ENCODE assay signal across 13 cellular contexts in the genomic region with DNA sequence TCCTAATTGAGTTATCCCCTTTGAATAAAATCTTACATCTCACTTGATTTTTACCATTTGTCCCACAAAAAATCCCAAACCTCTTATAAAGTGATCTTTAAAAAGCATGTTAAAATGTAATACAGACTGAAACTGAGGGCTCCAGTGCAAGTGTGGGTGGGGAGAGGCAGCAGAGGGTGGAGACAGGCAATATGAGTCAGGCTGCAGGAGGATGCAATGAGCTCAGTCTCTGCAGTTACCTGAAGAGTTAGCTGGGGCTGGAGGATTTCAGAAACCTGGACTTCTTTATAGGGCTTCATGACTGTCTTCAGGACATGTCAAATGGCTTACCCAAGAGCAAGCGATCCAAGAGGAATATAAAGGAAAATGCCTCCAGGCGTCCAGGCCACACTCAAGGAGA. TPM values are rescaled to one million over a fixed set of nuclear protein-coding genes. Genes with fewer than 3 reads are reported as not detected.
DNase-seq lines count a peak whose midpoint lies in the region; ATAC-seq, FAIRE-seq and TF ChIP-seq lines count a peak whose summit lies in the region.
"Had no signal": no experiment of that assay in that cellular context is flagged by ENCODE, and none has a peak within 500 bp of the region (broad histone marks: within the 10 kb centered on the region; RNA-seq: fewer than 3 reads in every experiment).

No MANE protein-coding gene starts in this region.

- H3K27ac Mint-ChIP-seq in stimulated activated naive B cell treated with anti-CD40 and anti-IgM and Interleukin-4, amounts not matched to agents 10 μg/mL and 1 μg/mL and 100 μg/mL, for 72 hours, result no peak overlapping the region

- H3K4me3 ChIP-seq in lower lobe of right lung, result no peak overlapping the region
- H3K4me3 ChIP-seq: testis had no signal

- DNase-seq in activated CD4-positive, alpha-beta T cell treated with anti-CD3 and anti-CD28 coated beads for 24 hours (ENCODE audit: low read depth in 2 of 2), result peak; percentile 20 to 23
- DNase-seq in activated CD4-positive, alpha-beta T cell treated with anti-CD3 and anti-CD28 coated beads for 1 hour, result no peak
- peak; percentile 37 for DNase-seq in activated T-cell treated with anti-CD3 and anti-CD28 coated beads, Interleukin-2, amount 50 U/mL, for 4 hours
- DNase-seq in lower lobe of right lung (no peak), frontal cortex (ENCODE audit: low spot score in 2 of 2) (no peak), midbrain (lab: John Stamatoyannopoulos, UW) (no peak), amniotic stem cell (lab: John Stamatoyannopoulos, UW) (no peak)
- no peak for DNase-seq in stimulated activated naive B cell treated with anti-CD40 and anti-IgM and Interleukin-4, amounts not matched to agents 10 μg/mL and 1 μg/mL and 100 μg/mL, for 72 hours
- DNase-seq: NCI-H2227 treated with DMSO at 0.1 percent for 48 hours, testis had no signal

- no peaks in the 10 kb centered on the region for H3K4me1 ChIP-seq in lower lobe of right lung
- H3K4me1 ChIP-seq: testis had no signal

- TF ChIP-seq CTCF in lower lobe of right lung (IDR thresholded peaks at IDR 0.05), result no peak

- H3K27me3 Mint-ChIP-seq in activated T-cell treated with anti-CD3 and anti-CD28 coated beads, Interleukin-2, amount 50 U/mL, for 4 hours (ENCODE audit: low read depth), result no peaks in the 10 kb centered on the region
- H3K27me3 Mint-ChIP-seq in stimulated activated naive B cell treated with anti-CD40 and anti-IgM and Interleukin-4, amounts not matched to agents 10 μg/mL and 1 μg/mL and 100 μg/mL, for 72 hours, result no peaks in the 10 kb centered on the region

- intact Hi-C loops in lower lobe of right lung (cut with DNase I), result no loop called here

- H3K36me3 Mint-ChIP-seq in activated T-cell treated with anti-CD3 and anti-CD28 coated beads, Interleukin-2, amount 50 U/mL, for 4 hours (ENCODE audit: insufficient read depth), result peaks cover 3% of the 10 kb centered on the region
- H3K36me3 Mint-ChIP-seq in stimulated activated naive B cell treated with anti-CD40 and anti-IgM and Interleukin-4, amounts not matched to agents 10 μg/mL and 1 μg/mL and 100 μg/mL, for 72 hours, result peaks cover 0 to 12% of the 10 kb centered on the region in 2 donors

- H3K36me3 ChIP-seq in lower lobe of right lung, result no peaks in the 10 kb centered on the region

- no peaks in the 10 kb centered on the region for H3K9me3 Mint-ChIP-seq in activated T-cell treated with anti-CD3 and anti-CD28 coated beads, Interleukin-2, amount 50 U/mL, for 4 hours
- H3K9me3 Mint-ChIP-seq in stimulated activated naive B cell treated with anti-CD40 and anti-IgM and Interleukin-4, amounts not matched to agents 10 μg/mL and 1 μg/mL and 100 μg/mL, for 72 hours, result no peaks in the 10 kb centered on the region

- peak; percentile 97 to 99 for ATAC-seq in activated T-cell treated with anti-CD3 and anti-CD28 coated beads, Interleukin-2, amount 50 U/mL, for 4 hours
- ATAC-seq in lower lobe of right lung, result peak; percentile 50 to 56
- peak; percentile 91 to 99 for ATAC-seq in stimulated activated naive B cell treated with anti-CD40 and anti-IgM and Interleukin-4, amounts not matched to agents 10 μg/mL and 1 μg/mL and 100 μg/mL, for 72 hours (replicated peaks)

- H3K4me1 Mint-ChIP-seq in activated T-cell treated with anti-CD3 and anti-CD28 coated beads, Interleukin-2, amount 50 U/mL, for 4 hours (ENCODE audit: low read depth), result peaks cover 62% of the 10 kb centered on the region
- peaks cover 9 to 13% of the 10 kb centered on the region in 2 donors for H3K4me1 Mint-ChIP-seq in stimulated activated naive B cell treated with anti-CD40 and anti-IgM and Interleukin-4, amounts not matched to agents 10 μg/mL and 1 μg/mL and 100 μg/mL, for 72 hours

- H3K4me3 Mint-ChIP-seq in activated T-cell treated with anti-CD3 and anti-CD28 coated beads, Interleukin-2, amount 50 U/mL, for 4 hours, result peak overlapping the region; percentile 62
- H3K4me3 Mint-ChIP-seq in stimulated activated naive B cell treated with anti-CD40 and anti-IgM and Interleukin-4, amounts not matched to agents 10 μg/mL and 1 μg/mL and 100 μg/mL, for 72 hours, result no peak overlapping the region

- H3K27me3 ChIP-seq in lower lobe of right lung (ENCODE audit: low read depth), result no peaks in the 10 kb centered on the region
- H3K27me3 ChIP-seq: testis had no signal

- no peaks in the 10 kb centered on the region for H3K9me3 ChIP-seq in lower lobe of right lung
- H3K9me3 ChIP-seq: testis had no signal

- no peak overlapping the region for H3K27ac ChIP-seq in lower lobe of right lung
- H3K27ac ChIP-seq: HL-60, testis had no signal

- no peak for FAIRE-seq in frontal cortex (lab: Jason Lieb, UNC)
- FAIRE-seq: G401.6 had no signal

RNA-seq across cellular contexts. Expression of gene COLQ, which starts 14.3 kb away (rescaled TPM):
- 1 to 10 TPM in 2 of 3 donors, under 1 TPM in 1; 0.71 to 1.3 (median 1.2) TPM for total RNA-seq in activated T-cell treated with anti-CD3 and anti-CD28 coated beads, Interleukin-2, amount 50 U/mL, for 4 hours
- total RNA-seq in lower lobe of right lung (2.0 TPM), frontal cortex (1.6 TPM)
- total RNA-seq: A172 had no signal

Comparison
In these comparisons a context has a peak if more than half of its experiments do, and no peak if none do; other contexts are left out.
1. DNase-seq: peak in activated CD4-positive, alpha-beta T cell treated with anti-CD3 and anti-CD28 coated beads for 24 hours (2 of 2) and activated T-cell treated with anti-CD3 and anti-CD28 coated beads, Interleukin-2, amount 50 U/mL, for 4 hours (single experiment); none in activated CD4-positive, alpha-beta T cell treated with anti-CD3 and anti-CD28 coated beads for 1 hour (single experiment), lower lobe of right lung (single experiment), stimulated activated naive B cell treated with anti-CD40 and anti-IgM and Interleukin-4, amounts not matched to agents 10 μg/mL and 1 μg/mL and 100 μg/mL, for 72 hours (single experiment), frontal cortex (0 of 2), midbrain (single experiment) and amniotic stem cell (single experiment).
2. Peak in every context shown above with its lines, with median percentiles within 50 percentile points of each other: ATAC-seq.